Comparison of ENCODE assay signal across 8 cellular contexts in genomic region chr11:124114942-124115781, GRCh38.
A peak's percentile ranks its signal among the peaks of the same experiment; 100 is the strongest.
DNase-seq lines count a peak whose midpoint lies in the region; ATAC-seq lines count a peak whose summit lies in the region.

Gene VWA5A, plus strand, starts transcription at chr11:124115450. Its CDS starts 2,062 bp downstream, at chr11:124117512.

- ATAC-seq in GM21423 (IDR thresholded peaks at IDR 0.05; ENCODE audit: unreplicated experiment), result peak; percentile 100

- H3K27ac ChIP-seq in substantia nigra (ENCODE audit: low read depth, low read length, poor library complexity, severe bottlenecking), result peak within 1 kb of the TSS; percentile 36

- DNase-seq in DMS153 treated with DMSO at 0.1 percent for 48 hours (lab: John Stamatoyannopoulos, UW; ENCODE audit: unreplicated experiment), result peak; percentile 66
- DNase-seq in HUDEP-2 (lab: John Stamatoyannopoulos, UW; ENCODE audit: unreplicated experiment in 76 of 76), result peak in 71 of 76 experiments; percentile 9 to 88 (median 67)
- DNase-seq in SHP77 treated with DMSO at 0.1 percent for 48 hours (lab: John Stamatoyannopoulos, UW), result peak; percentile 73
- DNase-seq in activated naive CD4-positive, alpha-beta T cell treated with anti-CD3 and anti-CD28 coated beads, Interleukin-2, amount 50 U/mL, for 16 hours, result peak; percentile 80
- DNase-seq in germinal center (ENCODE audit: low spot score), result peak; percentile 21
- DNase-seq in nucleus accumbens (lab: John Stamatoyannopoulos, UW), result peak in 53 of 56 donors; percentile 3 to 87 (median 53)
- peak in 39 of 49 donors; percentile 5 to 79 (median 37) for DNase-seq in substantia nigra (lab: John Stamatoyannopoulos, UW)

Comparison
In these comparisons a context has a peak if more than half of its experiments do, and no peak if none do; other contexts are left out.
1. Peak in every context shown above with its lines: DNase-seq, ATAC-seq and H3K27ac ChIP-seq.
2. DNase-seq: peak in every context shown above with its lines; median percentile 80 in activated naive CD4-positive, alpha-beta T cell treated with anti-CD3 and anti-CD28 coated beads, Interleukin-2, amount 50 U/mL, for 16 hours; 73 in SHP77 treated with DMSO at 0.1 percent for 48 hours; 67 in HUDEP-2; 66 in DMS153 treated with DMSO at 0.1 percent for 48 hours; 53 in nucleus accumbens; 37 in substantia nigra; 21 in germinal center.